In genomic region chr11:117905524-117905923, GRCh38 we compare ENCODE assay signal across 19 cellular contexts. TPM values are rescaled to one million over a fixed set of nuclear protein-coding genes. Genes with fewer than 3 reads are reported as not detected.
"Had no signal": no experiment of that assay in that cellular context is flagged by ENCODE, and none has a peak within 500 bp of the region (broad histone marks: within the 10 kb centered on the region; RNA-seq: fewer than 3 reads in every experiment).

No MANE protein-coding gene starts in this region.

- DNase-seq: activated CD4-positive, alpha-beta T cell treated with anti-CD3 and anti-CD28 coated beads, Interleukin-2, amount 10 ng/mL, durations not matched to agents 24 days and 14 days; activated naive CD4-positive, alpha-beta T cell; body of pancreas; central memory CD4-positive, alpha-beta T cell; erythroblast; right cardiac atrium; small intestine; stimulated activated CD4-positive, alpha-beta T cell treated with anti-CD3 and anti-CD28 coated beads, Interleukin-15, amount 100 ng/mL, for 24 hours; stimulated activated CD4-positive, alpha-beta T cell treated with anti-CD3 and anti-CD28 coated beads, Interleukin-4, amount 100 ng/mL, for 1 hour; T1000; upper lobe of right lung had no signal

- H3K36me3 ChIP-seq: left lung, thoracic aorta, upper lobe of right lung had no signal

- H3K27ac Mint-ChIP-seq: activated T-helper 1 cell treated with anti-CD3 and anti-CD28 coated beads, Interleukin-12 subunit alpha, Interleukin-12 subunit beta, Interleukin-2, Interleukin-4 antibody, amounts not matched to agents 30 ng/mL and 10 ng/mL and 1 ng/mL, durations not matched to agents 14 hours and 24 hours and 36 hours had no signal

- H3K27me3 ChIP-seq: body of pancreas, left lung, upper lobe of right lung had no signal

- ATAC-seq: body of pancreas, left lung, psoas muscle, right cardiac atrium, upper lobe of right lung had no signal

- H3K9me3 ChIP-seq: body of pancreas, left lung, psoas muscle, thoracic aorta, upper lobe of right lung had no signal

- H3K27me3 Mint-ChIP-seq: activated CD4-positive, alpha-beta T cell treated with anti-CD3 and anti-CD28 coated beads, Interleukin-2, amount 10 ng/mL, durations not matched to agents 24 days and 14 days had no signal

- H3K27ac ChIP-seq: body of pancreas, left lung, psoas muscle, thoracic aorta, upper lobe of right lung had no signal

- H3K9me3 Mint-ChIP-seq: activated CD4-positive, alpha-beta T cell treated with anti-CD3 and anti-CD28 coated beads, Interleukin-2, amount 10 ng/mL, durations not matched to agents 24 days and 14 days; activated T-helper 1 cell treated with anti-CD3 and anti-CD28 coated beads, Interleukin-12 subunit alpha, Interleukin-12 subunit beta, Interleukin-2, Interleukin-4 antibody, amounts not matched to agents 30 ng/mL and 10 ng/mL and 1 ng/mL, durations not matched to agents 14 hours and 24 hours and 36 hours had no signal

- H3K4me3 ChIP-seq: body of pancreas, left lung, psoas muscle, thoracic aorta, upper lobe of right lung had no signal

- H3K4me1 ChIP-seq: psoas muscle, upper lobe of right lung had no signal

- H3K4me3 Mint-ChIP-seq: activated CD4-positive, alpha-beta T cell treated with anti-CD3 and anti-CD28 coated beads, Interleukin-2, amount 10 ng/mL, durations not matched to agents 24 days and 14 days; activated T-helper 1 cell treated with anti-CD3 and anti-CD28 coated beads, Interleukin-12 subunit alpha, Interleukin-12 subunit beta, Interleukin-2, Interleukin-4 antibody, amounts not matched to agents 30 ng/mL and 10 ng/mL and 1 ng/mL, durations not matched to agents 14 hours and 24 hours and 36 hours had no signal

RNA-seq across cellular contexts. Expression of gene TMPRSS13, which starts 23.7 kb away (rescaled TPM):
- total RNA-seq: kidney epithelial cell, lung microvascular endothelial cell, osteocyte, psoas muscle had no signal
- polyA plus RNA-seq: neural cell, psoas muscle had no signal

RNA-seq across cellular contexts. Expression of gene FXYD6, which starts 29.1 kb away (rescaled TPM):
- total RNA-seq: activated CD4-positive, alpha-beta T cell treated with anti-CD3 and anti-CD28 coated beads, Interleukin-2, amount 10 ng/mL, durations not matched to agents 24 days and 14 days; activated T-helper 1 cell treated with anti-CD3 and anti-CD28 coated beads, Interleukin-12 subunit alpha, Interleukin-12 subunit beta, Interleukin-2, Interleukin-4 antibody, amounts not matched to agents 30 ng/mL and 10 ng/mL and 1 ng/mL, durations not matched to agents 14 hours and 24 hours and 36 hours had no signal
